Comparison of ENCODE assay signal across 14 cellular contexts in genomic region chr21:42455754-42456440, GRCh38. TPM values are rescaled to one million over a fixed set of nuclear protein-coding genes. Genes with fewer than 3 reads are reported as not detected.
DNase-seq lines count a peak whose midpoint lies in the region; ATAC-seq and TF ChIP-seq lines count a peak whose summit lies in the region.
"Had no signal": no experiment of that assay in that cellular context is flagged by ENCODE, and none has a peak within 500 bp of the region (broad histone marks: within the 10 kb centered on the region; RNA-seq: fewer than 3 reads in every experiment).

No MANE protein-coding gene starts in this region.

- H3K36me3 ChIP-seq in CD4-positive, CD25-positive, alpha-beta regulatory T cell (ENCODE audit: control insufficient read depth, insufficient read depth, low read length): no peaks in the 10 kb centered on the region
- no peaks in the 10 kb centered on the region for H3K36me3 ChIP-seq in parathyroid adenoma (ENCODE audit: control insufficient read depth, insufficient read depth, low read length)

- no peak overlapping the region for H2BK12ac ChIP-seq in H9 (ENCODE audit: insufficient read length, low read depth, low read length)

- H2AK5ac ChIP-seq in H9 (ENCODE audit: insufficient read length, low read length): no peak overlapping the region

- peaks cover 42% of the 10 kb centered on the region for H3K4me1 Mint-ChIP-seq in activated T-cell treated with anti-CD3 and anti-CD28 coated beads, Interleukin-2, amount 50 U/mL, for 24 hours (ENCODE audit: low read depth)
- peaks cover 0 to 39% (median 27%) of the 10 kb centered on the region in 4 donors for H3K4me1 Mint-ChIP-seq in CD4-positive, CD25-positive, alpha-beta regulatory T cell
- H3K4me1 Mint-ChIP-seq in T-helper 17 cell: peaks cover 23% of the 10 kb centered on the region
- peaks cover 18 to 23% of the 10 kb centered on the region in 2 experiments for H3K4me1 Mint-ChIP-seq in H9

- H2BK5ac ChIP-seq in H9 (ENCODE audit: insufficient read length, low read length): no peak overlapping the region

- H3T11ph ChIP-seq in H9 (ENCODE audit: low read length): no peak overlapping the region

- no peaks in the 10 kb centered on the region for H3K79me1 ChIP-seq in H9 (ENCODE audit: insufficient read depth, low read depth, low read length, poor library complexity, severe bottlenecking)

- no peak overlapping the region for H3K56ac ChIP-seq in H9 (ENCODE audit: insufficient read length, low read depth, low read length)

- no CpG with 5 or more reads among the region's 10 CpGs for WGBS in H9 (ENCODE audit: extremely low coverage, insufficient read length, low lambda C conversion rate)

- no peaks in the 10 kb centered on the region for H4K20me1 ChIP-seq in H9 (ENCODE audit: control insufficient read depth, insufficient read depth, insufficient read length)

- H3K14ac ChIP-seq in H9 (ENCODE audit: insufficient read depth, low read length): no peak overlapping the region

- H3K27me3 ChIP-seq in CD4-positive, CD25-positive, alpha-beta regulatory T cell (ENCODE audit: control insufficient read depth, insufficient read depth, low read length): no peaks in the 10 kb centered on the region
- H3K27me3 ChIP-seq in parathyroid adenoma (ENCODE audit: control insufficient read depth, insufficient read depth, low read length): no peaks in the 10 kb centered on the region
- no peaks in the 10 kb centered on the region for H3K27me3 ChIP-seq in H9 (ENCODE audit: insufficient read depth, low read length)

- no peak overlapping the region for H2BK120ac ChIP-seq in H9 (ENCODE audit: low read depth, low read length, poor library complexity, severe bottlenecking)

- H3K4me2 ChIP-seq in parathyroid adenoma (ENCODE audit: low read length) (no peak overlapping the region), H9 (ENCODE audit: insufficient read depth, insufficient read length, low read length) (no peak overlapping the region)

- H4K91ac ChIP-seq in H9 (ENCODE audit: insufficient read length, low read depth, low read length): no peak overlapping the region

- no peak overlapping the region for H4K5ac ChIP-seq in H9 (ENCODE audit: insufficient read length, low read depth, low read length)

- no peaks in the 10 kb centered on the region for H3K9me3 ChIP-seq in CD4-positive, CD25-positive, alpha-beta regulatory T cell (ENCODE audit: control insufficient read depth in 2 of 2, low read length in 2 of 2)
- H3K9me3 ChIP-seq in T-helper 17 cell (ENCODE audit: control insufficient read depth, low read length, poor library complexity, severe bottlenecking) (no peaks in the 10 kb centered on the region), parathyroid adenoma (ENCODE audit: control insufficient read depth, low read length) (no peaks in the 10 kb centered on the region), H9 (ENCODE audit: control insufficient read depth, low read depth, low read length) (no peaks in the 10 kb centered on the region)

- no peak overlapping the region for H4K8ac ChIP-seq in H9 (replicated peaks; ENCODE audit: insufficient read length, low read depth, low read length)

- no peak overlapping the region for H2BK15ac ChIP-seq in H9 (ENCODE audit: low read depth, low read length)

- H3K27me3 Mint-ChIP-seq in activated T-cell treated with anti-CD3 and anti-CD28 coated beads, Interleukin-2, amount 50 U/mL, for 24 hours: no peaks in the 10 kb centered on the region
- no peaks in the 10 kb centered on the region for H3K27me3 Mint-ChIP-seq in CD4-positive, CD25-positive, alpha-beta regulatory T cell
- H3K27me3 Mint-ChIP-seq in T-helper 17 cell: no peaks in the 10 kb centered on the region
- peaks cover 7% of the 10 kb centered on the region for H3K27me3 Mint-ChIP-seq in H9 (ENCODE audit: low read depth)

- H3K4me3 Mint-ChIP-seq in activated T-cell treated with anti-CD3 and anti-CD28 coated beads, Interleukin-2, amount 50 U/mL, for 24 hours: no peak overlapping the region
- no peak overlapping the region for H3K4me3 Mint-ChIP-seq in CD4-positive, CD25-positive, alpha-beta regulatory T cell
- H3K4me3 Mint-ChIP-seq in T-helper 17 cell: no peak overlapping the region
- no peak overlapping the region for H3K4me3 Mint-ChIP-seq in H9

- no peaks in the 10 kb centered on the region for H3K36me3 Mint-ChIP-seq in activated T-cell treated with anti-CD3 and anti-CD28 coated beads, Interleukin-2, amount 50 U/mL, for 24 hours (ENCODE audit: low read depth)
- H3K36me3 Mint-ChIP-seq in CD4-positive, CD25-positive, alpha-beta regulatory T cell: no peaks in the 10 kb centered on the region
- H3K36me3 Mint-ChIP-seq in T-helper 17 cell (ENCODE audit: low read depth) (no peaks in the 10 kb centered on the region), H9 (ENCODE audit: insufficient read depth in 1 of 3, low read depth in 3 of 3) (peaks cover 0 to 2% (median 0%) of the 10 kb centered on the region in 3 experiments; a peak in 1 of 7 replicates)

- no peak for ATAC-seq in CD4-positive, CD25-positive, alpha-beta regulatory T cell (ENCODE audit: low read depth in 2 of 2)
- ATAC-seq in T-helper 17 cell: no peak

- no peaks in the 10 kb centered on the region for H3K79me2 ChIP-seq in parathyroid adenoma
- no peaks in the 10 kb centered on the region for H3K79me2 ChIP-seq in H9 (ENCODE audit: insufficient read depth, low read length)

- H3K4ac ChIP-seq in H9 (ENCODE audit: low read depth, low read length): no peak overlapping the region

- H3K9ac ChIP-seq in parathyroid adenoma (no peak overlapping the region), H9 (ENCODE audit: extremely low read depth, insufficient read length, low read length) (no peak overlapping the region)

- peaks cover 19% of the 10 kb centered on the region for H3K4me1 ChIP-seq in CD4-positive, CD25-positive, alpha-beta regulatory T cell (ENCODE audit: control insufficient read depth, insufficient read depth, low read length, poor library complexity, severe bottlenecking)
- H3K4me1 ChIP-seq in parathyroid adenoma (peaks cover 9% of the 10 kb centered on the region), H9 (ENCODE audit: insufficient read depth, low read length) (no peaks in the 10 kb centered on the region)

- H2AFZ ChIP-seq in parathyroid adenoma: peak overlapping the region; percentile 29
- no peak overlapping the region for H2AFZ ChIP-seq in H9 (ENCODE audit: low read length)

- no peak overlapping the region for H3K4me3 ChIP-seq in CD4-positive, CD25-positive, alpha-beta regulatory T cell (ENCODE audit: low read depth, low read length)
- H3K4me3 ChIP-seq in parathyroid adenoma (ENCODE audit: low read depth, low read length): no peak overlapping the region

- DNase-seq in activated T-cell treated with anti-CD3 and anti-CD28 coated beads, Interleukin-2, amount 50 U/mL, for 24 hours: no peak
- DNase-seq in activated T-cell treated with anti-CD3 and anti-CD28 coated beads for 4 hours (no peak), T-helper 17 cell (no peak), ecto neural progenitor cell (ENCODE audit: low spot score) (no peak), H9 (no peak)
- DNase-seq in CD4-positive, CD25-positive, alpha-beta regulatory T cell: no peak
- DNase-seq: C1 segment of cervical spinal cord, COR-L47, GOT3, KG1, NCI-H1048, NCI-H2227 treated with DMSO at 0.1 percent for 48 hours had no signal

- TF ChIP-seq CTCF in parathyroid adenoma (IDR thresholded peaks at IDR 0.05) (no peak), H9 (conservative IDR thresholded peaks at IDR 0.05) (no peak)

- no peak overlapping the region for H3K23ac ChIP-seq in H9 (ENCODE audit: insufficient read length, low read depth, low read length)

- H3K27ac Mint-ChIP-seq in activated T-cell treated with anti-CD3 and anti-CD28 coated beads, Interleukin-2, amount 50 U/mL, for 24 hours: peak overlapping the region; percentile 83
- H3K27ac Mint-ChIP-seq in CD4-positive, CD25-positive, alpha-beta regulatory T cell: peak overlapping the region in 2 of 3 donors; percentile 57 to 91
- H3K27ac Mint-ChIP-seq in T-helper 17 cell (peak overlapping the region; percentile 90), H9 (no peak overlapping the region)

- no peaks in the 10 kb centered on the region for H3K9me3 Mint-ChIP-seq in activated T-cell treated with anti-CD3 and anti-CD28 coated beads, Interleukin-2, amount 50 U/mL, for 24 hours
- peaks cover 0 to 1% (median 0%) of the 10 kb centered on the region in 7 donors for H3K9me3 Mint-ChIP-seq in CD4-positive, CD25-positive, alpha-beta regulatory T cell
- H3K9me3 Mint-ChIP-seq in H9: peaks cover 6 to 8% of the 10 kb centered on the region in 2 experiments; a peak in 4 of 5 replicates

- no peak overlapping the region for H2BK20ac ChIP-seq in H9 (ENCODE audit: low read depth, low read length, poor library complexity, severe bottlenecking)

- H3K18ac ChIP-seq in H9 (ENCODE audit: insufficient read length, low read depth, low read length): no peak overlapping the region

- no peak overlapping the region for H3K27ac ChIP-seq in CD4-positive, CD25-positive, alpha-beta regulatory T cell (ENCODE audit: insufficient read depth, low read length, poor library complexity, severe bottlenecking)
- H3K27ac ChIP-seq in parathyroid adenoma (peak overlapping the region; percentile 75), H9 (ENCODE audit: insufficient read length, low read depth, low read length) (no peak overlapping the region)

- no peaks in the 10 kb centered on the region for H3K23me2 ChIP-seq in H9 (ENCODE audit: insufficient read length, low read depth, low read length, poor library complexity, severe bottlenecking)

RNA-seq across cellular contexts. Expression of gene RSPH1, which starts 40.1 kb away (rescaled TPM):
- total RNA-seq in CD4-positive, CD25-positive, alpha-beta regulatory T cell: 0.25 TPM
- polyA plus RNA-seq in CD4-positive, CD25-positive, alpha-beta regulatory T cell: not detected
- total RNA-seq in T-helper 17 cell (under 1 TPM in 1 of 2 donors, not detected in 1; 0.47 TPM), H9 (2021) (0.31 TPM in 1 of 2 replicates, not detected in the other)

RNA-seq across cellular contexts. Expression of gene UBASH3A, which starts 52.2 kb away (rescaled TPM):
- 56.0 TPM for total RNA-seq in CD4-positive, CD25-positive, alpha-beta regulatory T cell
- 10 to 100 TPM; 36.2 to 52.6 (median 44.4) TPM for polyA plus RNA-seq in CD4-positive, CD25-positive, alpha-beta regulatory T cell
- total RNA-seq in T-helper 17 cell: 10 to 100 TPM; 49.5 to 50.3 TPM
- not detected in 2 replicates for total RNA-seq in H9 (2021)
- total RNA-seq: MCF 10A had no signal

RNA-seq across cellular contexts. Expression of gene SLC37A1, which starts 57.8 kb away (rescaled TPM):
- total RNA-seq in CD4-positive, CD25-positive, alpha-beta regulatory T cell: 18.8 TPM
- 1 to 10 TPM; 2.8 to 3.6 (median 3.4) TPM for polyA plus RNA-seq in CD4-positive, CD25-positive, alpha-beta regulatory T cell
- 10 to 100 TPM; 21.0 to 24.0 TPM for total RNA-seq in T-helper 17 cell
- total RNA-seq in H9 (2021): 34.8 and 37.7 TPM in 2 replicates

Comparison
In these comparisons a context has a peak if more than half of its experiments do, and no peak if none do; other contexts are left out.
1. H3K27ac Mint-ChIP-seq: peak in activated T-cell treated with anti-CD3 and anti-CD28 coated beads, Interleukin-2, amount 50 U/mL, for 24 hours (single experiment), CD4-positive, CD25-positive, alpha-beta regulatory T cell (2 of 3) and T-helper 17 cell (single experiment); none in H9 (0 of 3).
2. RNA of gene UBASH3A, which starts 52.2 kb away (total RNA-seq): 56.0 TPM in CD4-positive, CD25-positive, alpha-beta regulatory T cell (single experiment) and 49.5 to 50.3 TPM in T-helper 17 cell; not detected in H9; every median in the first group is over 10 times any median in the second.